ENCODE assay signal across 21 cellular contexts in genomic region chr14:104586832-104587620, GRCh38. TPM values are rescaled to one million over a fixed set of nuclear protein-coding genes. Genes with fewer than 3 reads are reported as not detected.
DNase-seq lines count a peak whose midpoint lies in the region; ATAC-seq and TF ChIP-seq lines count a peak whose summit lies in the region.
"Had no signal": no experiment of that assay in that cellular context is flagged by ENCODE, and none has a peak within 500 bp of the region (broad histone marks: within the 10 kb centered on the region; RNA-seq: fewer than 3 reads in every experiment).

No MANE protein-coding gene starts in this region.

- H3K9ac ChIP-seq in PC-3 (ENCODE audit: low read length) (no peak overlapping the region), smooth muscle cell (ENCODE audit: low read depth) (no peak overlapping the region)

- H3K9me3 ChIP-seq in PC-3 (ENCODE audit: low read length) (no peaks in the 10 kb centered on the region), heart left ventricle (no peaks in the 10 kb centered on the region), smooth muscle cell (replicated peaks; ENCODE audit: low read depth) (no peaks in the 10 kb centered on the region)
- H3K9me3 ChIP-seq: breast epithelium had no signal

- no peak for TF ChIP-seq POLR2A in heart left ventricle (IDR thresholded peaks at IDR 0.05)

- H4K20me1 ChIP-seq in PC-3 (ENCODE audit: low read length) (no peaks in the 10 kb centered on the region), smooth muscle cell (ENCODE audit: low read depth) (no peaks in the 10 kb centered on the region)

- no TSS peak for BruUV-seq in PC-3 (replicated peaks; lab: Mats Ljungman, UMichigan)

- POLR2A ChIA-PET in PC-3 (lab: Charles Lee; ENCODE audit: unreplicated experiment): no interaction called here

- H3K4me2 ChIP-seq in PC-3 (ENCODE audit: low read length) (no peak overlapping the region), smooth muscle cell (peak overlapping the region; percentile 20)

- H3K4me3 ChIP-seq in PC-3 (ENCODE audit: low read length) (no peak overlapping the region), heart left ventricle (no peak overlapping the region), smooth muscle cell (no peak overlapping the region)
- H3K4me3 ChIP-seq: breast epithelium, GM12878, K562 had no signal

- WGBS in heart left ventricle, 4 donors: 47 to 86% (median 56%) methylated on average over 7 to 19 of the region's 19 CpGs
- WGBS in smooth muscle cell (ENCODE audit: low lambda C conversion rate): 69% methylated on average over 18 of the region's 19 CpGs

- H3K27ac ChIP-seq in PC-3 (ENCODE audit: low read length) (no peak overlapping the region), heart left ventricle (peak overlapping the region; percentile 52 to 94 (median 78)), smooth muscle cell (ENCODE audit: low read depth) (no peak overlapping the region)
- H3K27ac ChIP-seq: breast epithelium had no signal

- H3K36me3 ChIP-seq in PC-3 (ENCODE audit: low read depth, low read length) (no peaks in the 10 kb centered on the region), heart left ventricle (peaks cover 0 to 19% (median 0%) of the 10 kb centered on the region in 9 donors), smooth muscle cell (ENCODE audit: low read depth) (no peaks in the 10 kb centered on the region)
- H3K36me3 ChIP-seq: breast epithelium had no signal

- H3K4me1 ChIP-seq in PC-3 (ENCODE audit: insufficient read depth, low read length) (no peaks in the 10 kb centered on the region), heart left ventricle (peaks cover 0 to 60% (median 34%) of the 10 kb centered on the region in 12 donors), smooth muscle cell (ENCODE audit: low read depth) (peaks cover 7% of the 10 kb centered on the region)

- no peaks in the 10 kb centered on the region for H3K79me2 ChIP-seq in PC-3 (ENCODE audit: low read length)
- no peaks in the 10 kb centered on the region for H3K79me2 ChIP-seq in smooth muscle cell (ENCODE audit: low read depth)

- ATAC-seq in PC-3: peak; percentile 50
- ATAC-seq in heart left ventricle: peak; percentile 49 to 68 (median 58)
- no peak for ATAC-seq in HG03139 (IDR thresholded peaks at IDR 0.05; ENCODE audit: unreplicated experiment)
- ATAC-seq in GM21619 (IDR thresholded peaks at IDR 0.05; ENCODE audit: unreplicated experiment): no peak
- ATAC-seq: effector memory CD8-positive, alpha-beta T cell; GM12878 had no signal

- H3F3A ChIP-seq in PC-3 (ENCODE audit: low read length, unreplicated experiment) (no peaks in the 10 kb centered on the region), smooth muscle cell (ENCODE audit: low read depth) (no peaks in the 10 kb centered on the region)

- H3K27me3 ChIP-seq in PC-3 (ENCODE audit: low read length): peaks cover 38% of the 10 kb centered on the region
- H3K27me3 ChIP-seq in heart left ventricle: peaks cover 0 to 6% (median 0%) of the 10 kb centered on the region in 9 donors
- H3K27me3 ChIP-seq in smooth muscle cell (ENCODE audit: low read depth): no peaks in the 10 kb centered on the region

- intact Hi-C loops in PC-3 (cut with micrococcal nuclease) (no loop called here), heart left ventricle (cut with DNase I) (loop anchor here in 4 of 10 donors (10.0 kb wide), 3 partner anchors 128 to 1032 kb away; partner anchors contain the start of gene ADSS1 (in 2 of the 4))

- H2AFZ ChIP-seq in PC-3 (ENCODE audit: low read length) (no peak overlapping the region), smooth muscle cell (ENCODE audit: low read depth) (no peak overlapping the region)

- no peak for TF ChIP-seq CTCF in PC-3 (conservative IDR thresholded peaks at IDR 0.05; ENCODE audit: low read depth, low read length)
- no peak for TF ChIP-seq CTCF in heart left ventricle (IDR thresholded peaks at IDR 0.05)
- TF ChIP-seq CTCF in smooth muscle cell (IDR thresholded peaks at IDR 0.05; ENCODE audit: borderline replicate concordance, insufficient read depth, poor library complexity, severe bottlenecking): no peak

- CTCF ChIA-PET in PC-3 (lab: Charles Lee): no interaction called here

- DNase-seq in DMS 273 treated with DMSO at 0.1 percent for 48 hours (lab: John Stamatoyannopoulos, UW) (peak; percentile 58), PC-3 (no peak), heart left ventricle (peak; percentile 80 to 91 (median 84)), smooth muscle cell (lab: John Stamatoyannopoulos, UW; ENCODE audit: unreplicated experiment) (no peak), NCI-H2029 treated with DMSO at 0.1 percent for 48 hours (lab: John Stamatoyannopoulos, UW) (no peak), cerebellar cortex (ENCODE audit: low spot score) (no peak)
- DNase-seq: activated naive CD4-positive, alpha-beta T cell treated with anti-CD3 and anti-CD28 coated beads, Interleukin-2, amount 10 ng/mL, durations not matched to agents 7 days and 5 days; effector memory CD8-positive, alpha-beta T cell; mammary epithelial cell; NCI-H1092 treated with DMSO at 0.1 percent for 48 hours; stimulated activated CD4-positive, alpha-beta T cell treated with anti-CD3 and anti-CD28 coated beads, Interleukin-4, amount 100 ng/mL, for 24 hours; SW 1271 had no signal

- no peaks in the 10 kb centered on the region for H3K9me2 ChIP-seq in PC-3 (replicated peaks; ENCODE audit: low read length)

RNA-seq across cellular contexts. Expression of gene C14orf180, which starts 7.5 kb away (rescaled TPM):
- not detected in 2 replicates for total RNA-seq in PC-3 (2014; rRNA removed)
- total RNA-seq in heart left ventricle: 100 to 1,000 TPM in 2 of 9 donors, 10 to 100 TPM in 7; 25.5 to 170 (median 75.3) TPM
- polyA plus RNA-seq in heart left ventricle: 100 to 1,000 TPM in 1 of 2 donors, 10 to 100 TPM in 1; 11.1 to 121 TPM
- 0.54 and 0.63 TPM in 2 replicates for total RNA-seq in smooth muscle cell
- polyA plus RNA-seq in smooth muscle cell: 0.35 and 1.2 TPM in 2 replicates
- total RNA-seq: Daoy, GM12878, K562, mammary epithelial cell, WTC11 had no signal
- polyA plus RNA-seq: BJ, GM12878, K562, mammary epithelial cell, neural cell had no signal

RNA-seq across cellular contexts. Expression of gene TMEM179, which starts 17.5 kb away (rescaled TPM):
- total RNA-seq in PC-3 (2014; rRNA removed) (not detected in 2 replicates), heart left ventricle (1 to 10 TPM in 1 of 9 donors, under 1 TPM in 4, not detected in 4; 0.25 to 1.1 (median 0.40) TPM), smooth muscle cell (1.8 and 4.8 TPM in 2 replicates)
- polyA plus RNA-seq in heart left ventricle (under 1 TPM; 0.15 to 0.61 TPM), smooth muscle cell (0.87 and 1.9 TPM in 2 replicates)
- total RNA-seq: breast epithelium, GM12878, K562 had no signal
- polyA plus RNA-seq: GM12878, K562, mammary epithelial cell had no signal

Comparison
In these comparisons a context has a peak if more than half of its experiments do, and no peak if none do; other contexts are left out.
1. DNase-seq: peak in DMS 273 treated with DMSO at 0.1 percent for 48 hours (single experiment) and heart left ventricle (5 of 5); none in PC-3 (single experiment), smooth muscle cell (single experiment), NCI-H2029 treated with DMSO at 0.1 percent for 48 hours (single experiment) and cerebellar cortex (single experiment).
2. ATAC-seq: peak in PC-3 (single experiment) and heart left ventricle (4 of 4); none in HG03139 (single experiment) and GM21619 (single experiment).
3. H3K27ac ChIP-seq: peak in heart left ventricle (12 of 12); none in PC-3 (single experiment) and smooth muscle cell (single experiment).
4. RNA of gene C14orf180, which starts 7.5 kb away (total RNA-seq): 25.5 to 170 TPM in heart left ventricle; 0.54 to 0.63 TPM in smooth muscle cell and not detected in PC-3; every median in the first group is over 10 times any median in the second.